ENCODE assay signal across 21 cellular contexts in the genomic region with DNA sequence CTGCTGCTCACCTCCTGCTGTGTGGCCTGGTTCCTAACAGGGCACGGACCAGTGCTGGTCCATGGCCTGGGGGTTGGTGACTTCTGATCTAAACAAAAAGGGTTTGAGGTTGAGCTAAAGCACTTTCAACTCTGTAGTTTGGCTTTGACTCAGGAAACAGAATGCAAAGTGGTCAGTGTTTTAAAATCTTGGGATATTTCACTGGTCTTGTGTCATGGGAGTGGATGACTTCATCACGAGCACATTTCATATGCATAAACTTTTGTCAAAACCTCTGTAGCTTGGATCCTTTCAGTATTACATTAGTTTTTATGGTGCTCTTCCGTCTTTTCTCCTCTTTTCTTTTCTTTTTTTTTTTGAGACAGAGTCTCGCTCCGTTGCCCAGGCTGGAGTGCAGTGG.
"Had no signal": no experiment of that assay in that cellular context is flagged by ENCODE, and none has a peak within 500 bp of the region (broad histone marks: within the 10 kb centered on the region; RNA-seq: fewer than 3 reads in every experiment).

No MANE protein-coding gene starts in this region.

- H3K9me3 ChIP-seq: lower lobe of right lung, sigmoid colon, tibial nerve had no signal

- ATAC-seq: lower lobe of right lung; SK-N-SH treated with all-trans-retinoic acid at 6 μM for 48 hours; stimulated activated memory B cell treated with anti-CD40 and anti-IgM and Interleukin-4, amounts not matched to agents 10 μg/mL and 1 μg/mL and 100 μg/mL, for 72 hours; T-cell had no signal

- H3K27ac ChIP-seq: lower lobe of right lung, sigmoid colon, tibial nerve had no signal

- H3K27ac Mint-ChIP-seq: activated CD4-positive, alpha-beta T cell treated with anti-CD3 and anti-CD28 coated beads, Interleukin-2, amount 10 ng/mL, durations not matched to agents 7 days and 5 days; activated naive CD4-positive, alpha-beta T cell treated with anti-CD3 and anti-CD28 coated beads, Interleukin-2, amount 50 U/mL, for 24 hours; mesothelial cell of epicardium; nephron; stimulated activated memory B cell treated with anti-CD40 and anti-IgM and Interleukin-4, amounts not matched to agents 10 μg/mL and 1 μg/mL and 100 μg/mL, for 72 hours; T-cell had no signal

- H3K4me1 Mint-ChIP-seq: activated CD4-positive, alpha-beta T cell treated with anti-CD3 and anti-CD28 coated beads, Interleukin-2, amount 10 ng/mL, durations not matched to agents 7 days and 5 days; mesothelial cell of epicardium; nephron; stimulated activated memory B cell treated with anti-CD40 and anti-IgM and Interleukin-4, amounts not matched to agents 10 μg/mL and 1 μg/mL and 100 μg/mL, for 72 hours had no signal

- H3K27me3 Mint-ChIP-seq: activated CD4-positive, alpha-beta T cell treated with anti-CD3 and anti-CD28 coated beads, Interleukin-2, amount 10 ng/mL, durations not matched to agents 7 days and 5 days; activated naive CD4-positive, alpha-beta T cell treated with anti-CD3 and anti-CD28 coated beads, Interleukin-2, amount 50 U/mL, for 24 hours; stimulated activated memory B cell treated with anti-CD40 and anti-IgM and Interleukin-4, amounts not matched to agents 10 μg/mL and 1 μg/mL and 100 μg/mL, for 72 hours; T-cell had no signal

- DNase-seq: activated CD4-positive, alpha-beta T cell treated with anti-CD3 and anti-CD28 coated beads, Interleukin-2, amount 10 ng/mL, durations not matched to agents 7 days and 5 days; activated CD4-positive, CD25-positive, alpha-beta regulatory T cell; activated effector memory CD4-positive, alpha-beta T cell treated with Interleukin-2 at 50 U/mL for 16 hours; amniotic stem cell; dermis blood vessel endothelial cell; foreskin melanocyte; glutamatergic neuron; hippocampal formation; lower lobe of right lung; nucleus accumbens; sigmoid colon; stimulated activated CD4-positive, alpha-beta T cell treated with anti-CD3 and anti-CD28 coated beads, Interleukin-4, amount 100 ng/mL, for 4 hours; substantia nigra; T-cell; T1000 had no signal

- H3K4me3 ChIP-seq: lower lobe of right lung, sigmoid colon, tibial nerve had no signal

- H3K4me1 ChIP-seq: lower lobe of right lung, sigmoid colon, tibial nerve had no signal

- H3K27me3 ChIP-seq: sigmoid colon, tibial nerve had no signal

- H3K9me3 Mint-ChIP-seq: activated CD4-positive, alpha-beta T cell treated with anti-CD3 and anti-CD28 coated beads, Interleukin-2, amount 10 ng/mL, durations not matched to agents 7 days and 5 days; activated naive CD4-positive, alpha-beta T cell treated with anti-CD3 and anti-CD28 coated beads, Interleukin-2, amount 50 U/mL, for 24 hours; nephron; stimulated activated memory B cell treated with anti-CD40 and anti-IgM and Interleukin-4, amounts not matched to agents 10 μg/mL and 1 μg/mL and 100 μg/mL, for 72 hours; T-cell had no signal

- H3K4me3 Mint-ChIP-seq: activated CD4-positive, alpha-beta T cell treated with anti-CD3 and anti-CD28 coated beads, Interleukin-2, amount 10 ng/mL, durations not matched to agents 7 days and 5 days; activated naive CD4-positive, alpha-beta T cell treated with anti-CD3 and anti-CD28 coated beads, Interleukin-2, amount 50 U/mL, for 24 hours; mesothelial cell of epicardium; nephron; stimulated activated memory B cell treated with anti-CD40 and anti-IgM and Interleukin-4, amounts not matched to agents 10 μg/mL and 1 μg/mL and 100 μg/mL, for 72 hours; T-cell had no signal
